19 cellular contexts compared by ENCODE assay signal in the genomic region with DNA sequence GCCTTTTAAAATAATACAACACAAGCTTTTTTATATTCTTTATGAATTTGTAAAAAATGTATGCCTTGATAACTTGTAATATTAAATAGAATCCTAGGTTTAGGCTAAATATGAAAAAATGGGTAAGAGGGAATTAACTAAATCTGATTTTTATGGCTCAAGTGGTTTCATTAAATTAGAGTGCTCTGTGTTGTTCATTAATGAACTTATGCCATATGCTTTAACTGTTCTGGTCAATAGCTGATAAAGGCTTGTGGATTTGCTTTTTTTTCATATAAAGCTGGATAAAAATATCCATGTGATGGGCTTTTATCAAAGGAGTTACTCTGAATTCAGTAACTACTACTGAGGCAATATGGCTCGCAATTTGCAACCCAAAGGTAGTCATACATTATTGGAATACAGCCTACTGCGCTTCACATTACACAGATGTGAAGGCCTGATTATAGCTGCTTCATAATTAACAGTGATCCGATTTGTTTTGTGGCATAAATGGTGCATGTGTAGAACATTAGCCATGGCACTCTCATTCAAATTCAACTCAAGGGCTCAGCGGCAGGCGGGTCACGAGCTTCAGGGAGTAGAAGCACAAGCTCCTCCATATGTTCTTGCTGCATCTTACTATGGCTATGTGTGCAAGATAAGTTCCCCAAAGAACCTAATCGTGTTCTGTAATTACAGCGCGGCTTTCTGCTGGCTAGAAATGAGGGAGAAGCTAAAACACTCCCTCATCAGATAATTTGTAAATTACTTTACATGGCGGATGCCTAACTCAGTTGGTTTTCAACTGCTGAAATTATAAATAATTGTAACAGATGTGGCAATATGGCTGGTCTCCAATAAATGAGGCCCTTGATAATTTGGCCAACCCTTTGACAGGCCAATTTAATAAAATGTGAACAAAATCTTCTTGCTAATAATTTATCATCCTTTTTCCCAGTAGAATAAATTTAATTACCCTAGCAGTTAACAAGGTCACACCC.
"Had no signal": no experiment of that assay in that cellular context is flagged by ENCODE, and none has a peak within 500 bp of the region (broad histone marks: within the 10 kb centered on the region; RNA-seq: fewer than 3 reads in every experiment).

No MANE protein-coding gene starts in this region.

- FAIRE-seq: astrocyte, endothelial cell of umbilical vein had no signal

- H3K27me3 ChIP-seq: adrenal gland, breast epithelium, esophagus muscularis mucosa, gastroesophageal sphincter, heart right ventricle, tibial nerve, uterus had no signal

- H3K9me3 ChIP-seq: breast epithelium, esophagus muscularis mucosa, gastroesophageal sphincter, heart right ventricle, tibial nerve, uterus had no signal

- ATAC-seq: activated CD4-positive, alpha-beta T cell treated with anti-CD3 and anti-CD28 coated beads for 36 hours; activated naive CD4-positive, alpha-beta T cell treated with anti-CD3 and anti-CD28 coated beads, Interleukin-2, amount 50 U/mL, for 72 hours; gastroesophageal sphincter; heart right ventricle; left ventricle myocardium superior; WTC11 had no signal

- H3K36me3 ChIP-seq: adrenal gland, breast epithelium, uterus had no signal

- H3K27ac ChIP-seq: adrenal gland, breast epithelium, esophagus muscularis mucosa, gastroesophageal sphincter, heart right ventricle, tibial nerve, uterus had no signal

- H3K4me1 ChIP-seq: adrenal gland, breast epithelium, esophagus muscularis mucosa, gastroesophageal sphincter, heart right ventricle, tibial nerve, uterus had no signal

- H3K4me3 ChIP-seq: adrenal gland, breast epithelium, esophagus muscularis mucosa, gastroesophageal sphincter, heart right ventricle, tibial nerve, uterus had no signal

- DNase-seq: activated CD4-positive, alpha-beta T cell treated with anti-CD3 and anti-CD28 coated beads for 36 hours; activated CD4-positive, alpha-beta T cell treated with anti-CD3 and anti-CD28 coated beads, Interleukin-2, amount 50 U/mL, for 48 hours; activated gamma-delta T cell treated with Interleukin-2 at 50 U/mL for 16 hours; adrenal gland; effector CD4-positive, alpha-beta T cell; heart right ventricle; kidney glomerular epithelial cell; left ventricle myocardium superior; stimulated activated CD4-positive, alpha-beta T cell treated with anti-CD3 and anti-CD28 coated beads, Interleukin-15, amount 100 ng/mL, for 24 hours; stimulated activated CD4-positive, alpha-beta T cell treated with anti-CD3 and anti-CD28 coated beads, Interleukin-2, amount 100 ng/mL, for 48 hours; uterus had no signal
